In genomic region chr5:55232985-55233928, GRCh38 we compare ENCODE assay signal across 8 cellular contexts. TPM values are rescaled to one million over a fixed set of nuclear protein-coding genes. Genes with fewer than 3 reads are reported as not detected.
DNase-seq lines count a peak whose midpoint lies in the region; ATAC-seq and TF ChIP-seq lines count a peak whose summit lies in the region.

Gene CCNO (minus strand): TSS chr5:55233608. CDS start chr5:55233523, 85 bp downstream.

- no peaks in the 10 kb centered on the region for H3K36me3 ChIP-seq in lung (ENCODE audit: control insufficient read depth in 2 of 2, insufficient read depth in 2 of 2, low read length in 2 of 2)

- DNase-seq in activated CD4-positive, CD25-positive, alpha-beta regulatory T cell (lab: John Stamatoyannopoulos, UW), result peak; percentile 16 to 21 (median 18)
- DNase-seq in activated CD4-positive, CD25-positive, alpha-beta regulatory T cell treated with anti-CD3 and anti-CD28 coated beads, Interleukin-2, amount 50 U/mL, for 72 hours, result no peak
- peak; percentile 87 for DNase-seq in NCI-H226
- peak; percentile 39 to 57 for DNase-seq in activated CD4-positive, alpha-beta T cell treated with anti-CD3 and anti-CD28 coated beads for 24 hours (ENCODE audit: low read depth in 2 of 2)
- DNase-seq in effector CD4-positive, alpha-beta T cell, result peak; percentile 44
- DNase-seq in lung (ENCODE audit: low spot score), result peak; percentile 61
- peak; percentile 45 to 47 for DNase-seq in stimulated activated CD8-positive, alpha-beta memory T cell treated with anti-CD3 and anti-CD28 coated beads, Interleukin-2, amount 100 ng/mL, for 48 hours (ENCODE audit: low read depth in 2 of 2)

- H3K9me3 ChIP-seq in lung (ENCODE audit: control insufficient read depth in 2 of 2, insufficient read depth in 1 of 2, low read length in 1 of 2), result peaks cover 0 to 6% of the 10 kb centered on the region in 2 donors

- TF ChIP-seq CTCF in lung (IDR thresholded peaks at IDR 0.05; ENCODE audit: control extremely low read depth, extremely low read depth), result no peak

- ATAC-seq in HG03095 (IDR thresholded peaks at IDR 0.05; ENCODE audit: unreplicated experiment) (peak; percentile 72), lung (ENCODE audit: insufficient read depth, low FRiP score) (peak; percentile 87)

- H3K27me3 ChIP-seq in lung (ENCODE audit: control insufficient read depth, insufficient read depth), result peaks cover 8% of the 10 kb centered on the region

- peak within 1 kb of the TSS; percentile 27 for H3K4me3 ChIP-seq in lung

- H3K27ac ChIP-seq in lung (ENCODE audit: low read depth in 1 of 2, low read length in 1 of 2), result no peak within 1 kb of the TSS

- peaks cover 0 to 27% of the 10 kb centered on the region in 2 donors for H3K4me1 ChIP-seq in lung (ENCODE audit: control insufficient read depth in 2 of 2, insufficient read depth in 2 of 2, low read length in 2 of 2)

- WGBS in lung, 2 donors, result 1 to 2% methylated on average over 76 to 106 of the region's 106 CpGs

RNA-seq across cellular contexts. Expression of gene CCNO, which starts in this region (rescaled TPM):
- total RNA-seq in lung, result 1 to 10 TPM; 4.7 to 8.5 TPM
- polyA plus RNA-seq in lung, result 1 to 10 TPM; 3.2 to 5.3 TPM
